ENCODE assay signal across 9 cellular contexts in genomic region chr10:21372651-21373410, GRCh38.
DNase-seq lines count a peak whose midpoint lies in the region; ATAC-seq and TF ChIP-seq lines count a peak whose summit lies in the region.
"Had no signal": no experiment of that assay in that cellular context is flagged by ENCODE, and none has a peak within 500 bp of the region (broad histone marks: within the 10 kb centered on the region; RNA-seq: fewer than 3 reads in every experiment).

No MANE protein-coding gene starts in this region.

- TF ChIP-seq CTCF in Peyer's patch (IDR thresholded peaks at IDR 0.05) (no peak), kidney epithelial cell (IDR thresholded peaks at IDR 0.05; ENCODE audit: insufficient read depth, low read length, poor library complexity, severe bottlenecking) (no peak)

- H3K27me3 ChIP-seq in Peyer's patch (no peaks in the 10 kb centered on the region), kidney epithelial cell (ENCODE audit: control insufficient read depth, insufficient read depth, low read length) (no peaks in the 10 kb centered on the region)

- H3K4me1 Mint-ChIP-seq in stimulated activated naive CD8-positive, alpha-beta T cell treated with anti-CD3 and anti-CD28 coated beads, Interleukin-15, amount 100 ng/mL, for 72 hours, result peaks cover 16% of the 10 kb centered on the region

- H3K4me3 ChIP-seq in Peyer's patch, result peak overlapping the region in 1 of 4 donors; percentile 16
- H3K4me3 ChIP-seq in kidney epithelial cell (ENCODE audit: low read depth, low read length), result no peak overlapping the region
- H3K4me3 ChIP-seq: skin epidermis had no signal

- no peaks in the 10 kb centered on the region for H3K9me3 Mint-ChIP-seq in stimulated activated naive CD8-positive, alpha-beta T cell treated with anti-CD3 and anti-CD28 coated beads, Interleukin-15, amount 100 ng/mL, for 72 hours

- H3K4me1 ChIP-seq in Peyer's patch, result no peaks in the 10 kb centered on the region

- H3K4me3 Mint-ChIP-seq in stimulated activated naive CD8-positive, alpha-beta T cell treated with anti-CD3 and anti-CD28 coated beads, Interleukin-15, amount 100 ng/mL, for 72 hours, result peak overlapping the region; percentile 18 to 74

- DNase-seq in A172 (ENCODE audit: low spot score), result peak; percentile 94
- DNase-seq in Peyer's patch, result peak in 2 of 3 donors; percentile 49 to 60
- peak; percentile 86 for DNase-seq in amniotic epithelial cell (ENCODE audit: low read depth)
- peak; percentile 53 for DNase-seq in kidney epithelial cell (ENCODE audit: low read depth)
- peak; percentile 19 to 30 for DNase-seq in stimulated activated naive CD8-positive, alpha-beta T cell treated with anti-CD3 and anti-CD28 coated beads, Interleukin-15, amount 100 ng/mL, for 72 hours
- no peak for DNase-seq in activated CD4-positive, CD25-positive, alpha-beta regulatory T cell treated with anti-CD3 and anti-CD28 coated beads, Interleukin-2, amount 50 U/mL, for 72 hours

- TF ChIP-seq POLR2A in Peyer's patch (IDR thresholded peaks at IDR 0.05), result no peak

- H3K9me3 ChIP-seq in Peyer's patch, result no peaks in the 10 kb centered on the region

- no peaks in the 10 kb centered on the region for H3K36me3 ChIP-seq in Peyer's patch
- no peaks in the 10 kb centered on the region for H3K36me3 ChIP-seq in kidney epithelial cell (ENCODE audit: control insufficient read depth, insufficient read depth, low read length)

- H3K27ac Mint-ChIP-seq in stimulated activated naive CD8-positive, alpha-beta T cell treated with anti-CD3 and anti-CD28 coated beads, Interleukin-15, amount 100 ng/mL, for 72 hours, result peak overlapping the region; percentile 10 to 82

- H3K27ac ChIP-seq in Peyer's patch, result no peak overlapping the region

- H3K27me3 Mint-ChIP-seq in stimulated activated naive CD8-positive, alpha-beta T cell treated with anti-CD3 and anti-CD28 coated beads, Interleukin-15, amount 100 ng/mL, for 72 hours, result no peaks in the 10 kb centered on the region

- ATAC-seq in GM18511 (IDR thresholded peaks at IDR 0.05; ENCODE audit: unreplicated experiment) (peak; percentile 93), HG03175 (IDR thresholded peaks at IDR 0.05; ENCODE audit: unreplicated experiment) (peak; percentile 82)
- peak; percentile 91 for ATAC-seq in stimulated activated naive CD8-positive, alpha-beta T cell treated with anti-CD3 and anti-CD28 coated beads, Interleukin-15, amount 100 ng/mL, for 72 hours
